ENCODE assay signal across 16 cellular contexts in the genomic region with DNA sequence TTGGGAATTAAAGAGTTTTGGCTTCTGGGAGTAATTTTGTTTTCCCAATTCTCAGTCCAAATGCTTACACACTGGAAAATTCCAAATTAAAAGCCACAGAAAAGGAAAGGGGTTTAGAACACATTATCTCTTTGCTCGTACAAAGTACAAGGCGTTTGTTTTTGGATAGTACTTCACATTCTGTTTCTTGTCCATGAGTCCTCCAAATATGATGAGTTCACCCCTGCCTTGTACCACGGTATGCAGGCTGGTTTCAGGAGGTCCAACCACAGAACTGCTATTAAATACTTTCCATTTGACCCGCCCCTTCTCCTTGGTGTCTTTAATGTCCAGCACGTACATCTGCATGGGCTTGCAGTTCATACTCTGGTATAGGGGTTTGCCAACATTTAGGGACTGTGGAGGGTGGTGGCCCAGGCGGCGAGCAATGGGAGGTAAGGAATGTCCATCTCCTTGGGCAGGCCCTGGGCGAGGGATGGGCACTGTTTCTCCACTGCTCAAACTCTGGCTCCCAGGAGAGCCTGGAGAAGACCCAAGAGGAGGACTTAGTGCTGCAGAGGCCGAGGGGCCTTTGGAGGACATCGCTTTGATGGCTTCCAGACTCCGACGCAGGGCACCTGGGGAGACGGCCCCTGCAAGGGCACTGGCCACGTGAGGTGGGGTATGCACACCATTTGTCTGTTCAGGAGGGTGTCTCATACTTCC. TPM values are rescaled to one million over a fixed set of nuclear protein-coding genes. Genes with fewer than 3 reads are reported as not detected.
DNase-seq lines count a peak whose midpoint lies in the region; ATAC-seq and TF ChIP-seq lines count a peak whose summit lies in the region.
"Had no signal": no experiment of that assay in that cellular context is flagged by ENCODE, and none has a peak within 500 bp of the region (broad histone marks: within the 10 kb centered on the region; RNA-seq: fewer than 3 reads in every experiment).

No MANE protein-coding gene starts in this region.

- no peak for TF ChIP-seq POLR2A in uterus (IDR thresholded peaks at IDR 0.05)

- H3K27ac ChIP-seq in coronary artery (peak overlapping the region; percentile 69 to 97), uterus (peak overlapping the region; percentile 90 to 95)

- H3K27me3 ChIP-seq in uterus: no peaks in the 10 kb centered on the region

- H3K4me1 Mint-ChIP-seq in memory B cell: peaks cover 12% of the 10 kb centered on the region
- H3K4me1 Mint-ChIP-seq in activated CD4-positive, alpha-beta T cell treated with anti-CD3 and anti-CD28 coated beads for 36 hours: peaks cover 21% of the 10 kb centered on the region

- POLR2A ChIA-PET in activated CD4-positive, alpha-beta T cell treated with anti-CD3 and anti-CD28 coated beads for 36 hours (lab: Charles Lee): no interaction called here

- H3K4me1 ChIP-seq in uterus: peaks cover 25% of the 10 kb centered on the region in 2 donors

- CTCF ChIA-PET in activated CD4-positive, alpha-beta T cell treated with anti-CD3 and anti-CD28 coated beads for 36 hours (lab: Charles Lee): no interaction called here

- no peak overlapping the region for H3K4me3 Mint-ChIP-seq in memory B cell
- no peak overlapping the region for H3K4me3 Mint-ChIP-seq in activated CD4-positive, alpha-beta T cell treated with anti-CD3 and anti-CD28 coated beads for 36 hours
- H3K4me3 Mint-ChIP-seq: activated naive CD8-positive, alpha-beta T cell treated with anti-CD3 and anti-CD28 coated beads, Interleukin-2, amount 50 U/mL, for 24 hours; nephron progenitor cell; T-helper 2 cell treated with Interferon-gamma antibody and Interleukin-4, amounts not matched to agents 5 μg/mL and 100 μg/mL, for 36 hours had no signal

- intact Hi-C loops in uterus (cut with DNase I; ENCODE audit: low total_unique reads): no loop called here
- intact Hi-C loops in activated CD4-positive, alpha-beta T cell treated with anti-CD3 and anti-CD28 coated beads for 36 hours (cut with DNase I, micrococcal nuclease): no loop called here

- no peaks in the 10 kb centered on the region for H3K9me3 Mint-ChIP-seq in memory B cell
- H3K9me3 Mint-ChIP-seq in activated CD4-positive, alpha-beta T cell treated with anti-CD3 and anti-CD28 coated beads for 36 hours (ENCODE audit: low read depth): no peaks in the 10 kb centered on the region
- H3K9me3 Mint-ChIP-seq: activated naive CD8-positive, alpha-beta T cell treated with anti-CD3 and anti-CD28 coated beads, Interleukin-2, amount 50 U/mL, for 24 hours; nephron progenitor cell; T-helper 2 cell treated with Interferon-gamma antibody and Interleukin-4, amounts not matched to agents 5 μg/mL and 100 μg/mL, for 36 hours had no signal

- ATAC-seq in memory B cell (ENCODE audit: low read depth) (no peak), HG03460 (IDR thresholded peaks at IDR 0.05; ENCODE audit: unreplicated experiment) (no peak)
- no peak for ATAC-seq in activated CD4-positive, alpha-beta T cell treated with anti-CD3 and anti-CD28 coated beads for 36 hours
- ATAC-seq: activated naive CD8-positive, alpha-beta T cell treated with anti-CD3 and anti-CD28 coated beads, Interleukin-2, amount 50 U/mL, for 24 hours had no signal

- no peaks in the 10 kb centered on the region for H3K27me3 Mint-ChIP-seq in memory B cell
- no peaks in the 10 kb centered on the region for H3K27me3 Mint-ChIP-seq in activated CD4-positive, alpha-beta T cell treated with anti-CD3 and anti-CD28 coated beads for 36 hours
- H3K27me3 Mint-ChIP-seq: activated naive CD8-positive, alpha-beta T cell treated with anti-CD3 and anti-CD28 coated beads, Interleukin-2, amount 50 U/mL, for 24 hours had no signal

- H3K36me3 Mint-ChIP-seq in memory B cell: peaks cover 19% of the 10 kb centered on the region
- H3K36me3 Mint-ChIP-seq in activated CD4-positive, alpha-beta T cell treated with anti-CD3 and anti-CD28 coated beads for 36 hours (ENCODE audit: low read depth): peaks cover 14% of the 10 kb centered on the region

- TF ChIP-seq CTCF in coronary artery (IDR thresholded peaks at IDR 0.05) (no peak), uterus (IDR thresholded peaks at IDR 0.05) (no peak)

- H3K36me3 ChIP-seq in uterus: no peaks in the 10 kb centered on the region

- peak; percentile 42 for DNase-seq in activated CD8-positive, alpha-beta memory T cell treated with anti-CD3 and anti-CD28 coated beads, Interleukin-2, amount 50 U/mL, for 48 hours
- DNase-seq in activated CD8-positive, alpha-beta memory T cell treated with anti-CD3 and anti-CD28 coated beads for 24 hours: no peak
- DNase-seq in coronary artery (ENCODE audit: low spot score): no peak
- DNase-seq in memory B cell (ENCODE audit: low spot score in 2 of 2): no peak
- peak in 1 of 2 donors; percentile 45 for DNase-seq in uterus
- DNase-seq in GM19238 (ENCODE audit: insufficient read length, low spot score): no peak
- no peak for DNase-seq in activated CD4-positive, alpha-beta T cell treated with anti-CD3 and anti-CD28 coated beads for 36 hours
- DNase-seq: activated naive CD8-positive, alpha-beta T cell treated with anti-CD3 and anti-CD28 coated beads, Interleukin-2, amount 50 U/mL, for 24 hours; DMS53; NCI-H1930; nephron progenitor cell; stimulated activated CD4-positive, alpha-beta T cell treated with anti-CD3 and anti-CD28 coated beads, Interleukin-15, amount 100 ng/mL, for 24 hours had no signal

- H3K4me3 ChIP-seq in coronary artery (peak overlapping the region; percentile 27), uterus (no peak overlapping the region)
- H3K4me3 ChIP-seq: GM12878, HAP-1 had no signal

- H3K9me3 ChIP-seq in uterus: no peaks in the 10 kb centered on the region
- H3K9me3 ChIP-seq: HAP-1 had no signal

- H3K27ac Mint-ChIP-seq in memory B cell: peak overlapping the region; percentile 84
- no peak overlapping the region for H3K27ac Mint-ChIP-seq in activated CD4-positive, alpha-beta T cell treated with anti-CD3 and anti-CD28 coated beads for 36 hours
- H3K27ac Mint-ChIP-seq: nephron progenitor cell; T-helper 2 cell treated with Interferon-gamma antibody and Interleukin-4, amounts not matched to agents 5 μg/mL and 100 μg/mL, for 36 hours had no signal

RNA-seq across cellular contexts. Expression of gene CPLANE2, which starts 13.7 kb away (rescaled TPM):
- total RNA-seq in uterus: 1 to 10 TPM; 5.1 to 7.4 (median 5.5) TPM
- 1 to 10 TPM; 2.4 to 3.7 TPM for total RNA-seq in activated CD4-positive, alpha-beta T cell treated with anti-CD3 and anti-CD28 coated beads for 36 hours

RNA-seq across cellular contexts. Expression of gene ARHGEF19, which starts 38.2 kb away (rescaled TPM):
- 10 to 100 TPM in 2 of 4 donors, 1 to 10 TPM in 2; 3.6 to 26.8 (median 12.2) TPM for total RNA-seq in uterus
- 1 to 10 TPM; 4.9 to 6.5 TPM for total RNA-seq in activated CD4-positive, alpha-beta T cell treated with anti-CD3 and anti-CD28 coated beads for 36 hours
